1 cellular context compared by ENCODE assay signal in the genomic region with DNA sequence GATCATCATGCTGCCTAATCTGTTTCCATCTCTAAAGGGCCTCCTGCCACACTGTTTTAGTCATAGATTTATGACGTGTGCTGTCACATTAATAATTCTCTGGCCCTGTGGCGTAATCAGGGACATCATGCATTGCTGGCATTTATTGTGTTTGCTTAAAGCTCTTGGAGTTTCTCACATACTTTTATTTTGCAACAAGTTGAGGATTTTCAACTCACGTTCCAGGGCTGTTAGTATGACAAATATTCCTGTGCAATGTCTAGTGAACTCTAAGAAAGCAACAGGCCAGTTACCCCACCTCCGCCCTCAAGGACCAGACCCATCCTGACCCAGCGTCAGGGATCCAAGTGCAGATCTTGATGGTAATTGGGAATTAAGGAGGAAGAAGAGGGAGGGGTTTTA.
TF ChIP-seq lines count a peak whose summit lies in the region.

No MANE protein-coding gene starts in this region.

TF ChIP-seq in SK-N-SH, 30 proteins besides CTCF, POLR2A, EP300 and RAD21:
- TF ChIP-seq TAF1 (IDR thresholded peaks at IDR 0.05; ENCODE audit: borderline replicate concordance, low read depth, low read length), result no peak
- TF ChIP-seq, protein P1, sequence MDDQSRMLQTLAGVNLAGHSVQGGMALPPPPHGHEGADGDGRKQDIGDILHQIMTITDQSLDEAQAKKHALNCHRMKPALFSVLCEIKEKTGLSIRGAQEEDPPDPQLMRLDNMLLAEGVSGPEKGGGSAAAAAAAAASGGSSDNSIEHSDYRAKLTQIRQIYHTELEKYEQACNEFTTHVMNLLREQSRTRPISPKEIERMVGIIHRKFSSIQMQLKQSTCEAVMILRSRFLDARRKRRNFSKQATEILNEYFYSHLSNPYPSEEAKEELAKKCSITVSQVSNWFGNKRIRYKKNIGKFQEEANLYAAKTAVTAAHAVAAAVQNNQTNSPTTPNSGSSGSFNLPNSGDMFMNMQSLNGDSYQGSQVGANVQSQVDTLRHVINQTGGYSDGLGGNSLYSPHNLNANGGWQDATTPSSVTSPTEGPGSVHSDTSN (IDR thresholded peaks at IDR 0.05), result 0 out of 2 replicates have a peak, but pooled peaks have one; percentile 33
